ENCODE assay signal across 11 cellular contexts in the genomic region with DNA sequence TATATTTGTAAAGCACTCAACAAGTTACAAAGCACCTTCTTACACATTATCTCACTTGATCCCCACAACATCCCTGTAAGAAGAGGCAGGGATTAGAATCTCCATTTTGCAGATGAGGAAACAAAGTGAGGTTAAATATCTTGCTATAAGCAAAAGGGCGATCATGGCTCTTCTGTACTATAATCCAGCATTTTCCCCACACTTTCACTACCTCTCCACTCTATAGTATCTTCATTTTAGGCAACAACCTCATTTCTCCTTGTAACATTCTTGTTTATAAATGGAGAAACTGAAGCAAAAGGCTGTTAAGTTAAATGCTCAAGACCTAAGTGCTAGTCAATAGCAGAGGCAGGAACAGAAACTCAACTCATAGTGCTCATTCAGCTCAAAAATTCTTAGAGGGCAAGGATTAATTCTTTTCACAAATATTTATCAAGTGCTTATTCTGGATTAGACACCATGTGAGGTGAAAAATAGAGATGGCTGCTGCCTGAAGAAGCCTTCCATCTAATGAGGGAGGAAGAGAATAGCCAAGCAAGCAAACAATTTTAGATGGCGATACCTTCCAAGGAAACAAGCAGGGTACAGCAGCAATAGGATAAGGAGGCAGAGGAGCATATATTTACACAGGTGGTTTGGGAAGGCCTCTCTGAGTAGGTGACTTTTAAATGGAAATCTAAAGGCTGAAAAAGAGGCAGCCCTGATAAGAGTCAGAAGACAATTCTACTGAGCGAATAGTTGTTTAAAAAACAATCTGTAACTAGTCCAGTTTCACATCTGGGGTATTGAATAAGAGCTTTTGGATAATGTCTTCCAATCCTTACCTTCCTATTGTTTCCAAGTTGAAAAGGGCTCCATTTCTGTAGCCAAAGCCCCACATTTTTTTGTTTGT. TPM values are rescaled to one million over a fixed set of nuclear protein-coding genes. Genes with fewer than 3 reads are reported as not detected.
DNase-seq lines count a peak whose midpoint lies in the region; ATAC-seq and TF ChIP-seq lines count a peak whose summit lies in the region.
"Had no signal": no experiment of that assay in that cellular context is flagged by ENCODE, and none has a peak within 500 bp of the region (broad histone marks: within the 10 kb centered on the region; RNA-seq: fewer than 3 reads in every experiment).

No MANE protein-coding gene starts in this region.

- H3K9ac ChIP-seq in mesendoderm (ENCODE audit: low read length), result no peak overlapping the region

- no peak overlapping the region for H4K8ac ChIP-seq in mesendoderm (ENCODE audit: low read depth, low read length)

- H3K18ac ChIP-seq in mesendoderm (ENCODE audit: low read length), result peak overlapping the region; percentile 62

- peak; percentile 11 for DNase-seq in NCI-H69 (lab: John Stamatoyannopoulos, UW)
- DNase-seq in coronary artery (ENCODE audit: low spot score), result no peak
- DNase-seq in mesendoderm, result no peak
- DNase-seq in superior temporal gyrus (ENCODE audit: extremely low spot score), result peak; percentile 11
- DNase-seq in activated CD4-positive, alpha-beta T cell treated with anti-CD3 and anti-CD28 coated beads, Interleukin-2, amount 50 U/mL, for 48 hours, result no peak
- DNase-seq in NCI-H82 treated with DMSO at 0.1 percent for 48 hours (lab: John Stamatoyannopoulos, UW; ENCODE audit: unreplicated experiment), result no peak
- DNase-seq: DMS153, NCI-H774, T-helper 2 cell had no signal

- H3K4me3 ChIP-seq in coronary artery (peak overlapping the region; percentile 97), mesendoderm (ENCODE audit: low read length) (no peak overlapping the region)

- peaks cover 55% of the 10 kb centered on the region for H3K79me2 ChIP-seq in mesendoderm (ENCODE audit: control insufficient read depth, insufficient read depth, low read length)

- no peak overlapping the region for H2AK5ac ChIP-seq in mesendoderm (ENCODE audit: low read length)

- no peak overlapping the region for H3K4ac ChIP-seq in mesendoderm (ENCODE audit: low read depth, low read length)

- H4K5ac ChIP-seq in mesendoderm (ENCODE audit: low read length), result no peak overlapping the region

- ATAC-seq in GM18868 (IDR thresholded peaks at IDR 0.05; ENCODE audit: unreplicated experiment) (no peak), GM18502 (IDR thresholded peaks at IDR 0.05; ENCODE audit: poor library complexity, unreplicated experiment) (no peak)

- no peaks in the 10 kb centered on the region for H3K79me1 ChIP-seq in mesendoderm (ENCODE audit: low read length)

- H2BK5ac ChIP-seq in mesendoderm (ENCODE audit: low read length), result no peak overlapping the region

- H2BK120ac ChIP-seq in mesendoderm (ENCODE audit: low read depth, low read length), result no peak overlapping the region

- H3K4me2 ChIP-seq in mesendoderm (ENCODE audit: low read length), result no peak overlapping the region

- H3K27me3 ChIP-seq in mesendoderm (ENCODE audit: insufficient read depth, low read length, poor library complexity), result no peaks in the 10 kb centered on the region

- no CpG with 5 or more reads among the region's 3 CpGs for WGBS in mesendoderm (ENCODE audit: extremely low coverage, insufficient coverage, low lambda C conversion rate)

- H3K23ac ChIP-seq in mesendoderm (ENCODE audit: low read length), result no peak overlapping the region

- H3K36me3 ChIP-seq in mesendoderm (ENCODE audit: control insufficient read depth, insufficient read depth, low read length), result no peaks in the 10 kb centered on the region

- peaks cover 16% of the 10 kb centered on the region for H3K4me1 ChIP-seq in mesendoderm (ENCODE audit: control insufficient read depth, low read depth, low read length)

- H2BK15ac ChIP-seq in mesendoderm (replicated peaks; ENCODE audit: low read depth), result no peak overlapping the region

- no peak for TF ChIP-seq CTCF in coronary artery (IDR thresholded peaks at IDR 0.05)

- H3K27ac ChIP-seq in coronary artery, result peak overlapping the region; percentile 20 to 44
- no peak overlapping the region for H3K27ac ChIP-seq in mesendoderm (ENCODE audit: low read depth, low read length)

- H3K56ac ChIP-seq in mesendoderm (ENCODE audit: low read length), result no peak overlapping the region

RNA-seq across cellular contexts. Expression of gene ERRFI1, which starts 3.5 kb away (rescaled TPM):
- 16.0 TPM for polyA plus RNA-seq in mesendoderm (2013, experiment 1 of 2)
- polyA plus RNA-seq in mesendoderm (2013, experiment 2 of 2), result 17.5 TPM

Comparison
In these comparisons a context has a peak if more than half of its experiments do, and no peak if none do; other contexts are left out.
1. DNase-seq: peak in NCI-H69 (single experiment) and superior temporal gyrus (single experiment); none in coronary artery (single experiment), mesendoderm (single experiment), activated CD4-positive, alpha-beta T cell treated with anti-CD3 and anti-CD28 coated beads, Interleukin-2, amount 50 U/mL, for 48 hours (0 of 2) and NCI-H82 treated with DMSO at 0.1 percent for 48 hours (single experiment).